In genomic region chr15:74615313-74616019, GRCh38 we compare ENCODE assay signal across 1 cellular context.
TF ChIP-seq lines count a peak whose summit lies in the region.

Gene CLK3, plus strand, starts transcription at chr15:74615836. Its CDS starts 3,361 bp downstream, at chr15:74619197.

TF ChIP-seq in HEK293, 187 proteins besides CTCF, POLR2A, EP300 and RAD21 (continued from another document and continues in another):
- TF ChIP-seq ZNF513 (tag by site-specific recombination; IDR thresholded peaks at IDR 0.05) (0 out of 2 replicates have a peak, but pooled peaks have one; percentile 29), KLF10 (tag by site-specific recombination; IDR thresholded peaks at IDR 0.05) (peak; percentile 96), ZNF518A (tag by site-specific recombination; conservative IDR thresholded peaks at IDR 0.05; ENCODE audit: low read depth) (0 out of 2 replicates have a peak, but pooled peaks have one; percentile 44), ZFHX2 (tag by site-specific recombination; conservative IDR thresholded peaks at IDR 0.05) (peak; percentile 76), KLF9 (tag by site-specific recombination; IDR thresholded peaks at IDR 0.05; ENCODE audit: low read depth) (peak; percentile 92), ZNF223 (tag by site-specific recombination; IDR thresholded peaks at IDR 0.05) (peak; percentile 30; the same call in 1 of the 2 replicates), ZNF76 (tag by site-specific recombination; IDR thresholded peaks at IDR 0.05; ENCODE audit: borderline replicate concordance, low read depth) (peak; percentile 72; the same call in 1 of the 2 replicates), ZNF221 (tag by site-specific recombination; IDR thresholded peaks at IDR 0.05; ENCODE audit: borderline replicate concordance) (peak; percentile 11; the same call in 1 of the 2 replicates), ZBTB17 (tag by site-specific recombination; IDR thresholded peaks at IDR 0.05) (peak; percentile 25; the same call in 1 of the 2 replicates), KLF16 (tag by site-specific recombination; IDR thresholded peaks at IDR 0.05) (peak; percentile 81), GLI4 (tag by site-specific recombination; IDR thresholded peaks at IDR 0.05) (no peak), IKZF3 (tag by site-specific recombination; IDR thresholded peaks at IDR 0.05) (peak; percentile 87), ZNF292 (tag by site-specific recombination; IDR thresholded peaks at IDR 0.05; ENCODE audit: borderline replicate concordance, low read depth) (no peak), ZBTB11 (tag by site-specific recombination; conservative IDR thresholded peaks at IDR 0.05; ENCODE audit: low read depth) (peak; percentile 98), ELK4 (IDR thresholded peaks at IDR 0.05; ENCODE audit: borderline replicate concordance, low read depth, low read length) (no peak; the same call in 1 of the 2 replicates), ZNF148 (tag by site-specific recombination; IDR thresholded peaks at IDR 0.05; ENCODE audit: borderline replicate concordance) (peak; percentile 31; the same call in 1 of the 2 replicates), ZBTB26 (tag by site-specific recombination; optimal IDR thresholded peaks at IDR 0.05) (peak; percentile 97), ZNF184 (tag by site-specific recombination; IDR thresholded peaks at IDR 0.05) (peak; percentile 77), RBAK (tag by site-specific recombination; IDR thresholded peaks at IDR 0.05) (no peak), ZSCAN18 (tag by site-specific recombination; IDR thresholded peaks at IDR 0.05) (peak; percentile 67; the same call in 1 of the 2 replicates), SCRT2 (tag by site-specific recombination; IDR thresholded peaks at IDR 0.05) (no peak), WT1 (tag by site-specific recombination; IDR thresholded peaks at IDR 0.05) (no peak; the same call in 1 of the 2 replicates), INSM2 (tag by site-specific recombination; IDR thresholded peaks at IDR 0.05) (peak; percentile 15; the same call in 1 of the 2 replicates), SP2 (tag by site-specific recombination; IDR thresholded peaks at IDR 0.05) (peak; percentile 84), GLIS1 (tag by site-specific recombination; IDR thresholded peaks at IDR 0.05) (peak; percentile 61), REPIN1 (tag by site-specific recombination; IDR thresholded peaks at IDR 0.05; ENCODE audit: low read depth) (no peak), ZNF335 (tag by site-specific recombination; conservative IDR thresholded peaks at IDR 0.05) (peak; percentile 10; the same call in 1 of the 2 replicates), ZNF37A (tag by site-specific recombination; IDR thresholded peaks at IDR 0.05) (peak; percentile 21; the same call in 1 of the 2 replicates), ZNF423 (tag by site-specific recombination; IDR thresholded peaks at IDR 0.05) (no peak), KLF1 (tag by site-specific recombination; IDR thresholded peaks at IDR 0.05) (no peak), ZNF266 (tag by site-specific recombination; IDR thresholded peaks at IDR 0.05; ENCODE audit: low read depth) (0 out of 2 replicates have a peak, but pooled peaks have one; percentile 6), EGR2 (tag by site-specific recombination; IDR thresholded peaks at IDR 0.05; ENCODE audit: low read depth) (peak; percentile 49), ZNF785 (tag by site-specific recombination; IDR thresholded peaks at IDR 0.05) (peak; percentile 16; the same call in 1 of the 2 replicates), ZNF692 (tag by site-specific recombination; IDR thresholded peaks at IDR 0.05) (peak; percentile 92), ZNF146 (tag by site-specific recombination; IDR thresholded peaks at IDR 0.05) (peak; percentile 17; the same call in 1 of the 2 replicates), OSR2 (tag by site-specific recombination; IDR thresholded peaks at IDR 0.05) (peak; percentile 50; the same call in 1 of the 2 replicates)
